8 cellular contexts compared by ENCODE assay signal in genomic region chr11:110710520-110711381, GRCh38. TPM values are rescaled to one million over a fixed set of nuclear protein-coding genes. Genes with fewer than 3 reads are reported as not detected.
DNase-seq lines count a peak whose midpoint lies in the region; ATAC-seq and TF ChIP-seq lines count a peak whose summit lies in the region.

No MANE protein-coding gene starts in this region.

- no peak for ATAC-seq in GM21529 (IDR thresholded peaks at IDR 0.05; ENCODE audit: unreplicated experiment)

- peak overlapping the region; percentile 71 to 93 for H3K27ac ChIP-seq in breast epithelium
- no peak overlapping the region for H3K27ac ChIP-seq in osteoblast (ENCODE audit: low read depth, low read length)

- no peaks in the 10 kb centered on the region for H3K9me3 Mint-ChIP-seq in MCF 10A (ENCODE audit: unreplicated experiment)
- H3K9me3 Mint-ChIP-seq in activated CD4-positive, alpha-beta memory T cell treated with anti-CD3 and anti-CD28 coated beads, Interleukin-2, amount 10 ng/mL, durations not matched to agents 7 days and 5 days: no peaks in the 10 kb centered on the region

- no peaks in the 10 kb centered on the region for H3K36me3 Mint-ChIP-seq in MCF 10A (ENCODE audit: insufficient read depth, unreplicated experiment)
- H3K36me3 Mint-ChIP-seq in activated CD4-positive, alpha-beta memory T cell treated with anti-CD3 and anti-CD28 coated beads, Interleukin-2, amount 10 ng/mL, durations not matched to agents 7 days and 5 days (ENCODE audit: low read depth): no peaks in the 10 kb centered on the region

- peaks cover 2% of the 10 kb centered on the region for H4K20me1 ChIP-seq in osteoblast (ENCODE audit: insufficient read depth, low read length)

- no peak for TF ChIP-seq POLR2A in breast epithelium (IDR thresholded peaks at IDR 0.05)

- H3K4me1 Mint-ChIP-seq in MCF 10A (ENCODE audit: insufficient read depth, unreplicated experiment): peaks cover 4% of the 10 kb centered on the region
- H3K4me1 Mint-ChIP-seq in activated CD4-positive, alpha-beta memory T cell treated with anti-CD3 and anti-CD28 coated beads, Interleukin-2, amount 10 ng/mL, durations not matched to agents 7 days and 5 days: peaks cover 12% of the 10 kb centered on the region

- peak overlapping the region; percentile 62 to 88 (median 75) for H3K4me3 ChIP-seq in breast epithelium
- peak overlapping the region; percentile 33 for H3K4me3 ChIP-seq in osteoblast (ENCODE audit: insufficient read depth, low read length)

- CTCF ChIA-PET in MCF 10A (lab: Yijun Ruan, JAX): interaction anchor here (0.8 kb wide), 1 partner anchor 111 kb away, joined by 3 read pairs; no protein-coding TSS in a partner anchor
- CTCF ChIA-PET in activated CD4-positive, alpha-beta memory T cell treated with anti-CD3 and anti-CD28 coated beads, Interleukin-2, amount 10 ng/mL, durations not matched to agents 7 days and 5 days (lab: Charles Lee): no interaction called here

- H3K79me2 ChIP-seq in osteoblast (ENCODE audit: insufficient read depth, low read length): no peaks in the 10 kb centered on the region

- peaks cover 89% of the 10 kb centered on the region for H3K27me3 Mint-ChIP-seq in MCF 10A (ENCODE audit: insufficient read depth, unreplicated experiment)
- peaks cover 57% of the 10 kb centered on the region for H3K27me3 Mint-ChIP-seq in activated CD4-positive, alpha-beta memory T cell treated with anti-CD3 and anti-CD28 coated beads, Interleukin-2, amount 10 ng/mL, durations not matched to agents 7 days and 5 days

- H2AFZ ChIP-seq in osteoblast (ENCODE audit: low read length): peak overlapping the region; percentile 40

- no peak overlapping the region for H3K4me3 Mint-ChIP-seq in MCF 10A (ENCODE audit: unreplicated experiment)
- H3K4me3 Mint-ChIP-seq in activated CD4-positive, alpha-beta memory T cell treated with anti-CD3 and anti-CD28 coated beads, Interleukin-2, amount 10 ng/mL, durations not matched to agents 7 days and 5 days: peak overlapping the region; percentile 11

- intact Hi-C loops in breast epithelium (cut with DNase I; ENCODE audit: low total_unique reads): no loop called here
- intact Hi-C loops in MCF 10A (cut with micrococcal nuclease): loop anchor here (10.0 kb wide), 1 partner anchor 524 kb away; no protein-coding TSS in a partner anchor
- intact Hi-C loops in cardiac septum (cut with DNase I): loop anchor here (5.0 kb wide), 1 partner anchor 522 kb away; no protein-coding TSS in a partner anchor

- no peaks in the 10 kb centered on the region for H3K36me3 ChIP-seq in breast epithelium
- no peaks in the 10 kb centered on the region for H3K36me3 ChIP-seq in osteoblast (ENCODE audit: insufficient read depth, low read length)

- no peak for TF ChIP-seq CTCF in breast epithelium (IDR thresholded peaks at IDR 0.05)
- no peak for TF ChIP-seq CTCF in MCF 10A (IDR thresholded peaks at IDR 0.05; ENCODE audit: unreplicated experiment)
- TF ChIP-seq CTCF in osteoblast (IDR thresholded peaks at IDR 0.05; ENCODE audit: extremely low read depth, low read depth, low read length): no peak

- DNase-seq in breast epithelium (ENCODE audit: low spot score in 2 of 2) (peak; percentile 57 to 68), MCF 10A (ENCODE audit: unreplicated experiment) (no peak), cardiac septum (ENCODE audit: low spot score) (peak; percentile 73), osteoblast (ENCODE audit: insufficient read length, low spot score, missing footprints) (peak; percentile 84), epidermal melanocyte (ENCODE audit: insufficient read length, low spot score) (no peak), NCI-H524 treated with DMSO at 0.1 percent for 48 hours (lab: John Stamatoyannopoulos, UW) (no peak)
- no peak for DNase-seq in activated CD4-positive, alpha-beta memory T cell treated with anti-CD3 and anti-CD28 coated beads, Interleukin-2, amount 10 ng/mL, durations not matched to agents 7 days and 5 days

- H3K27ac Mint-ChIP-seq in MCF 10A (ENCODE audit: low read depth, unreplicated experiment): no peak overlapping the region
- H3K27ac Mint-ChIP-seq in activated CD4-positive, alpha-beta memory T cell treated with anti-CD3 and anti-CD28 coated beads, Interleukin-2, amount 10 ng/mL, durations not matched to agents 7 days and 5 days: no peak overlapping the region

- peaks cover 0 to 4% of the 10 kb centered on the region in 2 donors for H3K27me3 ChIP-seq in breast epithelium
- H3K27me3 ChIP-seq in osteoblast (ENCODE audit: insufficient read depth, low read length): peaks cover 48% of the 10 kb centered on the region

- H3K4me2 ChIP-seq in osteoblast (ENCODE audit: insufficient read depth, low read length): peak overlapping the region; percentile 50

- no peaks in the 10 kb centered on the region for H3K9me3 ChIP-seq in breast epithelium
- no peaks in the 10 kb centered on the region for H3K9me3 ChIP-seq in osteoblast (ENCODE audit: low read depth, low read length)

- H3K4me1 ChIP-seq in breast epithelium (peaks cover 0 to 10% of the 10 kb centered on the region in 2 donors), osteoblast (ENCODE audit: insufficient read depth, low read length) (no peaks in the 10 kb centered on the region)

- POLR2A ChIA-PET in MCF 10A (lab: Yijun Ruan, JAX): interaction anchor here (0.6 kb wide), 1 partner anchor 96 kb away, joined by 3 read pairs; no protein-coding TSS in a partner anchor
- POLR2A ChIA-PET in activated CD4-positive, alpha-beta memory T cell treated with anti-CD3 and anti-CD28 coated beads, Interleukin-2, amount 10 ng/mL, durations not matched to agents 7 days and 5 days (lab: Charles Lee): no interaction called here

- no TSS peak for BruUV-seq in MCF 10A (replicated peaks; lab: Mats Ljungman, UMichigan)

RNA-seq across cellular contexts. Expression of gene ARHGAP20, which starts 1.5 kb away (rescaled TPM):
- total RNA-seq in breast epithelium (10 to 100 TPM in 2 of 3 donors, 1 to 10 TPM in 1; 5.4 to 34.6 (median 11.8) TPM), MCF 10A (2022) (not detected in 2 replicates), cardiac septum (0.19 TPM), osteoblast (2.2 and 3.5 TPM in 2 replicates)
- under 1 TPM in 1 of 2 experiments, not detected in 1; 0.05 TPM for total RNA-seq in activated CD4-positive, alpha-beta memory T cell treated with anti-CD3 and anti-CD28 coated beads, Interleukin-2, amount 10 ng/mL, durations not matched to agents 7 days and 5 days

Comparison
In these comparisons a context has a peak if more than half of its experiments do, and no peak if none do; other contexts are left out.
1. DNase-seq: peak in breast epithelium (2 of 2), cardiac septum (single experiment) and osteoblast (single experiment); none in MCF 10A (single experiment), activated CD4-positive, alpha-beta memory T cell treated with anti-CD3 and anti-CD28 coated beads, Interleukin-2, amount 10 ng/mL, durations not matched to agents 7 days and 5 days (single experiment), epidermal melanocyte (single experiment) and NCI-H524 treated with DMSO at 0.1 percent for 48 hours (single experiment).